In the genomic region with DNA sequence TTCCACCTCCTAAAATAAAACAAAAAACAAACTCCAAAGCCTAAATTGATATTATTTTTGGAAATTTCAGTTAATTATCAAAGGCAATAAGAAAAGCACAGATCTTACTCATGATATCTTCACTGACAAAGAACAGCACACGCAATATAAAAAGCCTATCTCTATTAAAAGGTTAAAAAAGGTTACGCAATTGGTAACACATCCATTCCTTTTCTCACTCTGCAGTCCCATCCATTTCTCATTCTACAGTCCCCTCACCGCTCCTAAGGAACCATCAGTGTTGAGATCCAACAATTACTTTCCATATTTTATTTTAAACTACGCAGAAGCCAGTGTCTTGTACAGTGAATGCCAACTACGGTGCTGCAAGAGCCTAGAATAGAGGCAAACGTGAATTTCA, we compare ENCODE assay signal across 9 cellular contexts. TPM values are rescaled to one million over a fixed set of nuclear protein-coding genes. Genes with fewer than 3 reads are reported as not detected.
DNase-seq lines count a peak whose midpoint lies in the region; ATAC-seq and TF ChIP-seq lines count a peak whose summit lies in the region.
"Had no signal": no experiment of that assay in that cellular context is flagged by ENCODE, and none has a peak within 500 bp of the region (broad histone marks: within the 10 kb centered on the region; RNA-seq: fewer than 3 reads in every experiment).

No MANE protein-coding gene starts in this region.

- no peaks in the 10 kb centered on the region for H3K27me3 Mint-ChIP-seq in nephron progenitor cell (ENCODE audit: low read depth, poor library complexity)

- H3K4me3 ChIP-seq in BLaER1 (peak overlapping the region; percentile 99), Karpas-422 (ENCODE audit: low read length) (peak overlapping the region; percentile 97), coronary artery (peak overlapping the region; percentile 87)

- no peak for ATAC-seq in GM18511 (IDR thresholded peaks at IDR 0.05; ENCODE audit: unreplicated experiment)
- no peak for ATAC-seq in HG03342 (IDR thresholded peaks at IDR 0.05; ENCODE audit: unreplicated experiment)

- H3K36me3 Mint-ChIP-seq in nephron progenitor cell (ENCODE audit: low read depth): peaks cover 25% of the 10 kb centered on the region

- H3K79me2 ChIP-seq in Karpas-422 (ENCODE audit: low read length): peaks cover 62% of the 10 kb centered on the region

- TF ChIP-seq CTCF in coronary artery (IDR thresholded peaks at IDR 0.05) (no peak), nephron progenitor cell (IDR thresholded peaks at IDR 0.05) (no peak)

- H3K36me3 ChIP-seq in BLaER1 (peaks cover 36% of the 10 kb centered on the region), Karpas-422 (ENCODE audit: insufficient read depth, low read length) (peaks cover 10% of the 10 kb centered on the region; the same call in 1 of the 2 replicates)

- H3K4me2 ChIP-seq in BLaER1: peak overlapping the region; percentile 96
- peak overlapping the region; percentile 94 for H3K4me2 ChIP-seq in Karpas-422 (ENCODE audit: low read depth, low read length, poor library complexity, severe bottlenecking)

- peaks cover 31% of the 10 kb centered on the region for H3K4me1 Mint-ChIP-seq in nephron progenitor cell

- no peaks in the 10 kb centered on the region for H3K9me3 Mint-ChIP-seq in nephron progenitor cell

- no peak overlapping the region for H2AFZ ChIP-seq in Karpas-422 (ENCODE audit: low read length)

- DNase-seq in Karpas-422 (no peak), coronary artery (ENCODE audit: low spot score) (no peak), nephron progenitor cell (no peak), activated gamma-delta T cell (lab: John Stamatoyannopoulos, UW) (no peak), nucleus accumbens (lab: John Stamatoyannopoulos, UW) (no peak)
- DNase-seq: NCI-H187 had no signal

- peak overlapping the region; percentile 95; the same call in 1 of the 2 replicates for H3K9ac ChIP-seq in BLaER1
- H3K9ac ChIP-seq in Karpas-422 (ENCODE audit: low read length): peak overlapping the region; percentile 94

- H3K4me1 ChIP-seq in BLaER1 (peaks cover 22% of the 10 kb centered on the region), Karpas-422 (ENCODE audit: low read length) (peaks cover 18% of the 10 kb centered on the region)

- no peak overlapping the region for H3K27ac ChIP-seq in BLaER1
- no peak overlapping the region for H3K27ac ChIP-seq in Karpas-422 (ENCODE audit: low read length)
- no peak overlapping the region for H3K27ac ChIP-seq in coronary artery

- H4K20me1 ChIP-seq in BLaER1: peaks cover 63% of the 10 kb centered on the region
- H4K20me1 ChIP-seq in Karpas-422 (ENCODE audit: insufficient read depth, low read depth, low read length): peaks cover 15% of the 10 kb centered on the region

- peak overlapping the region; percentile 100 for H3K4me3 Mint-ChIP-seq in nephron progenitor cell

- H3K9me3 ChIP-seq in BLaER1 (no peaks in the 10 kb centered on the region), Karpas-422 (ENCODE audit: low read length) (no peaks in the 10 kb centered on the region)

- no peak overlapping the region for H3K27ac Mint-ChIP-seq in nephron progenitor cell

- H3K9me2 ChIP-seq in Karpas-422 (replicated peaks; ENCODE audit: insufficient read depth, low read length): no peaks in the 10 kb centered on the region

- H3K27me3 ChIP-seq in BLaER1: no peaks in the 10 kb centered on the region
- no peaks in the 10 kb centered on the region for H3K27me3 ChIP-seq in Karpas-422 (ENCODE audit: low read length)

RNA-seq across cellular contexts. Expression of a gene that starts 1.3 kb away (rescaled TPM):
- total RNA-seq in Karpas-422 (2014; rRNA removed; shearing (Covaris generic); ENCODE audit: low replicate concordance): 76.8 and 179 TPM in 2 replicates
